34 cellular contexts compared by ENCODE assay signal in genomic region chrY:7518387-7518786, GRCh38.
"Had no signal": no experiment of that assay in that cellular context is flagged by ENCODE, and none has a peak within 500 bp of the region (broad histone marks: within the 10 kb centered on the region; RNA-seq: fewer than 3 reads in every experiment).

No MANE protein-coding gene starts in this region.

- H3K27ac ChIP-seq: adrenal gland, ascending aorta, body of pancreas, brain microvascular endothelial cell, breast epithelium, cardiac muscle cell had no signal

- H3K4me1 ChIP-seq: adrenal gland, ascending aorta, body of pancreas, breast epithelium had no signal

- H3K4me3 ChIP-seq: adrenal gland, ascending aorta, body of pancreas, breast epithelium, cardiac muscle cell had no signal

- H3K27me3 ChIP-seq: adrenal gland, ascending aorta, body of pancreas, brain microvascular endothelial cell, breast epithelium, cardiac muscle cell had no signal

- H3K9me3 ChIP-seq: adrenal gland, ascending aorta, body of pancreas, breast epithelium had no signal

- ATAC-seq: activated naive CD4-positive, alpha-beta T cell treated with anti-CD3 and anti-CD28 coated beads, Interleukin-2, amount 50 U/mL, for 72 hours; activated naive CD8-positive, alpha-beta T cell treated with anti-CD3 and anti-CD28 coated beads, Interleukin-2, amount 50 U/mL, for 24 hours; activated T-cell treated with anti-CD3 and anti-CD28 coated beads, Interleukin-2, amount 50 U/mL, for 4 hours; activated T-cell treated with anti-CD3 and anti-CD28 coated beads, Interleukin-2, amount 50 U/mL, for 72 hours; activated T-helper 17 cell treated with anti-CD3 and anti-CD28 coated beads, Interleukin-2, amount 50 U/mL, for 72 hours; body of pancreas had no signal

- H3K36me3 ChIP-seq: adrenal gland, ascending aorta, brain microvascular endothelial cell, breast epithelium, cardiac muscle cell had no signal

- FAIRE-seq: astrocyte, bronchial epithelial cell had no signal

- DNase-seq: activated effector memory CD4-positive, alpha-beta T cell treated with anti-CD3 and anti-CD28 coated beads, Interleukin-2, amount 50 U/mL, for 16 hours; activated effector memory CD4-positive, alpha-beta T cell treated with Interleukin-2 at 50 U/mL for 16 hours; activated gamma-delta T cell; activated gamma-delta T cell treated with Interleukin-2 at 50 U/mL for 16 hours; activated naive CD4-positive, alpha-beta T cell; activated naive CD4-positive, alpha-beta T cell treated with anti-CD3 and anti-CD28 coated beads for 36 hours; activated naive CD4-positive, alpha-beta T cell treated with anti-CD3 and anti-CD28 coated beads, Interleukin-2, amount 10 ng/mL, durations not matched to agents 7 days and 5 days; activated naive CD4-positive, alpha-beta T cell treated with anti-CD3 and anti-CD28 coated beads, Interleukin-2, amount 50 U/mL, for 16 hours; activated naive CD4-positive, alpha-beta T cell treated with Interleukin-2 at 50 U/mL for 16 hours; activated naive CD8-positive, alpha-beta T cell treated with anti-CD3 and anti-CD28 coated beads for 36 hours; activated naive CD8-positive, alpha-beta T cell treated with anti-CD3 and anti-CD28 coated beads, Interleukin-2, amount 10 ng/mL, durations not matched to agents 7 days and 5 days; activated naive CD8-positive, alpha-beta T cell treated with anti-CD3 and anti-CD28 coated beads, Interleukin-2, amount 50 U/mL, for 24 hours; activated T-cell treated with anti-CD3 and anti-CD28 coated beads, Interleukin-2, amount 50 U/mL, for 1 hour; activated T-cell treated with anti-CD3 and anti-CD28 coated beads, Interleukin-2, amount 50 U/mL, for 24 hours; activated T-cell treated with anti-CD3 and anti-CD28 coated beads, Interleukin-2, amount 50 U/mL, for 4 hours; activated T-cell treated with anti-CD3 and anti-CD28 coated beads, Interleukin-2, amount 50 U/mL, for 48 hours; activated T-cell treated with anti-CD3 and anti-CD28 coated beads, Interleukin-2, amount 50 U/mL, for 72 hours; adrenal gland; amniotic stem cell; amygdala; anterior cingulate cortex; aorta; body of pancreas; brain microvascular endothelial cell; caudate nucleus; central memory CD4-positive, alpha-beta T cell; cerebellar nuclear complex had no signal
